10 cellular contexts compared by ENCODE assay signal in the genomic region with DNA sequence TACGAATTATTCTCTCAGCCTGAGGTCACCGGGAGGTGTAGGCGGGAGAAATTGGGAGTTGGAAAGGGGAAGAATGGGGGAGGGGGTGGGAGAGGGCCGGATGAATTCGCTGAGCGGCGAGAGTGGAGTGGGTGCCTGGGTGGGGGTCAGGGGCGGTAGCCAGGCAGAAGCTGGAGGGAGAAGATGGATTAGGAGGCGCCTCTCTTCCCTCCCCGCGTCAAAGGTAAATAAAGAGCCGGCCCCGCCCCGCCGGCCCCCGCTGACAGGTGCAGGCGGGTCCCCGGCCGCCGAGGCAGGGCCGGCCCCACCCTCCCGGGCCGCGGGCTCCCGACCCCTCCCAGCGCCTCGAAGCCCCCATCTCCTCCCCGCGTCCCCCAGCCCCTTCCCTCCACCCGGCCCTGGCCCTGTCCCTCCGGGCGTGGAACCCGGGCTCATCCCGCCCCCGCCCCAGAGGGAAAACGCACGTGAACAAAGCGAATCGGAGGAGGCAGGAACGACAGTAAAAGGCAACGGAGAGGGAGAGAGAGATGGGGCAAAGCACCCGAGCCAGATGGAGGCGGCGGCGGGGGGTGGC. TPM values are rescaled to one million over a fixed set of nuclear protein-coding genes. Genes with fewer than 3 reads are reported as not detected.
DNase-seq lines count a peak whose midpoint lies in the region; ATAC-seq and TF ChIP-seq lines count a peak whose summit lies in the region.
"Had no signal": no experiment of that assay in that cellular context is flagged by ENCODE, and none has a peak within 500 bp of the region (broad histone marks: within the 10 kb centered on the region; RNA-seq: fewer than 3 reads in every experiment).

No MANE protein-coding gene starts in this region.

- peak overlapping the region; percentile 91 for H3K4me2 ChIP-seq in OCI-LY3 (ENCODE audit: low read length)

- peaks cover 44% of the 10 kb centered on the region for H3K27me3 ChIP-seq in OCI-LY3 (ENCODE audit: low read depth, low read length)

- H3K9ac ChIP-seq in OCI-LY3 (ENCODE audit: low read length), result no peak overlapping the region

- no peak overlapping the region for H2AFZ ChIP-seq in OCI-LY3 (ENCODE audit: low read depth, low read length)

- H3K79me2 ChIP-seq in OCI-LY3 (ENCODE audit: low read length), result no peaks in the 10 kb centered on the region

- DNase-seq in GM13977 (ENCODE audit: low spot score), result peak; percentile 60
- DNase-seq in fibroblast of the aortic adventitia (ENCODE audit: low read depth), result no peak
- DNase-seq in retinal pigment epithelial cell (ENCODE audit: low read depth), result no peak
- no peak for DNase-seq in HuH-7.5 (ENCODE audit: low spot score)
- DNase-seq in NCI-H187 (lab: John Stamatoyannopoulos, UW), result no peak
- no peak for DNase-seq in Kasumi-1 (lab: John Stamatoyannopoulos, UW)

- ATAC-seq in GM21447 (IDR thresholded peaks at IDR 0.05; ENCODE audit: unreplicated experiment), result no peak

- TF ChIP-seq CTCF in GM13977 (IDR thresholded peaks at IDR 0.05; ENCODE audit: extremely low read depth, insufficient read depth, missing control alignments) (no peak), OCI-LY3 (IDR thresholded peaks at IDR 0.05; ENCODE audit: low read depth, low read length) (no peak), fibroblast of the aortic adventitia (IDR thresholded peaks at IDR 0.05; ENCODE audit: insufficient read depth, low read length) (no peak), retinal pigment epithelial cell (conservative IDR thresholded peaks at IDR 0.05; ENCODE audit: low read depth, low read length) (no peak)

- no peak overlapping the region for H3K27ac ChIP-seq in OCI-LY3 (ENCODE audit: low read length)

- peaks cover 3% of the 10 kb centered on the region for H3K4me1 ChIP-seq in OCI-LY3 (ENCODE audit: low read length)

- H3K36me3 ChIP-seq in OCI-LY3 (replicated peaks; ENCODE audit: low read depth, low read length), result no peaks in the 10 kb centered on the region

- H4K20me1 ChIP-seq in OCI-LY3 (ENCODE audit: insufficient read depth, low read length), result no peaks in the 10 kb centered on the region

- H3K4me3 ChIP-seq in OCI-LY3 (ENCODE audit: low read length), result peak overlapping the region; percentile 79
- peak overlapping the region; percentile 67 for H3K4me3 ChIP-seq in fibroblast of the aortic adventitia (ENCODE audit: low read depth, low read length)
- H3K4me3 ChIP-seq in retinal pigment epithelial cell (ENCODE audit: low read length), result peak overlapping the region; percentile 60

- in situ Hi-C loops in GM13977 (cut with MboI; ENCODE audit: low pct_unique_long_range_greater_than_20kb, low sequenced_read_pairs, unreplicated experiment), result no loop called here

- H3K9me3 ChIP-seq in OCI-LY3 (ENCODE audit: insufficient read depth, low read length), result no peaks in the 10 kb centered on the region

RNA-seq across cellular contexts. Expression of gene FAM131B, which starts 0.9 kb away (rescaled TPM):
- total RNA-seq in fibroblast of the aortic adventitia (ENCODE audit: low replicate concordance), result 3.2 and 4.0 TPM in 2 replicates

RNA-seq across cellular contexts. Expression of gene ZYX, which starts 19.5 kb away (rescaled TPM):
- 41.6 and 48.4 TPM in 2 replicates for total RNA-seq in fibroblast of the aortic adventitia (ENCODE audit: low replicate concordance)

RNA-seq across cellular contexts. Expression of gene CLCN1, which starts 45.7 kb away (rescaled TPM):
- total RNA-seq in fibroblast of the aortic adventitia (ENCODE audit: low replicate concordance), result 0.16 TPM in 1 of 2 replicates, not detected in the other
- total RNA-seq: M059J, myocyte had no signal

RNA-seq across cellular contexts. Expression of gene EPHA1, which starts 47.0 kb away (rescaled TPM):
- total RNA-seq in fibroblast of the aortic adventitia (ENCODE audit: low replicate concordance), result not detected in 2 replicates
- total RNA-seq: myocyte had no signal
